In genomic region chr3:123446210-123446609, GRCh38 we compare ENCODE assay signal across 1 cellular context.
TF ChIP-seq lines count a peak whose summit lies in the region.

No MANE protein-coding gene starts in this region.

TF ChIP-seq in HepG2, 621 proteins besides CTCF, POLR2A, EP300 and RAD21:
- TF ChIP-seq, protein P1, sequence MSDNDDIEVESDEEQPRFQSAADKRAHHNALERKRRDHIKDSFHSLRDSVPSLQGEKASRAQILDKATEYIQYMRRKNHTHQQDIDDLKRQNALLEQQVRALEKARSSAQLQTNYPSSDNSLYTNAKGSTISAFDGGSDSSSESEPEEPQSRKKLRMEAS (IDR thresholded peaks at IDR 0.05): no peak
- TF ChIP-seq ZNF770 (CRISPR knock-in tag; IDR thresholded peaks at IDR 0.05) (no peak), ZNF282 (IDR thresholded peaks at IDR 0.05; ENCODE audit: partially characterized antibody) (no peak), ZNF841 (CRISPR knock-in tag; IDR thresholded peaks at IDR 0.05; ENCODE audit: borderline replicate concordance) (no peak), TBL1XR1 (IDR thresholded peaks at IDR 0.05; ENCODE audit: borderline replicate concordance, low read length, partially characterized antibody) (no peak)
